ENCODE assay signal across 8 cellular contexts in genomic region chr1:243414152-243414494, GRCh38.
"Had no signal": no experiment of that assay in that cellular context is flagged by ENCODE, and none has a peak within 500 bp of the region (broad histone marks: within the 10 kb centered on the region; RNA-seq: fewer than 3 reads in every experiment).

No MANE protein-coding gene starts in this region.

- H3K27ac Mint-ChIP-seq: endodermal cell had no signal

- ATAC-seq: heart right ventricle, right cardiac atrium, upper lobe of right lung had no signal

- H3K4me3 Mint-ChIP-seq: endodermal cell had no signal

- H3K9me3 Mint-ChIP-seq: endodermal cell had no signal

- DNase-seq: activated CD8-positive, alpha-beta memory T cell treated with anti-CD3 and anti-CD28 coated beads, Interleukin-2, amount 50 U/mL, for 48 hours; heart right ventricle; right cardiac atrium; stimulated activated CD4-positive, alpha-beta T cell treated with anti-CD3 and anti-CD28 coated beads, Interleukin-15, amount 100 ng/mL, for 24 hours; stimulated activated CD4-positive, alpha-beta T cell treated with anti-CD3 and anti-CD28 coated beads, Interleukin-4, amount 100 ng/mL, for 1 hour; stimulated activated naive CD4-positive, alpha-beta T cell treated with Interleukin-2 at 50 U/mL for 16 hours; upper lobe of right lung had no signal
